8 cellular contexts compared by ENCODE assay signal in the genomic region with DNA sequence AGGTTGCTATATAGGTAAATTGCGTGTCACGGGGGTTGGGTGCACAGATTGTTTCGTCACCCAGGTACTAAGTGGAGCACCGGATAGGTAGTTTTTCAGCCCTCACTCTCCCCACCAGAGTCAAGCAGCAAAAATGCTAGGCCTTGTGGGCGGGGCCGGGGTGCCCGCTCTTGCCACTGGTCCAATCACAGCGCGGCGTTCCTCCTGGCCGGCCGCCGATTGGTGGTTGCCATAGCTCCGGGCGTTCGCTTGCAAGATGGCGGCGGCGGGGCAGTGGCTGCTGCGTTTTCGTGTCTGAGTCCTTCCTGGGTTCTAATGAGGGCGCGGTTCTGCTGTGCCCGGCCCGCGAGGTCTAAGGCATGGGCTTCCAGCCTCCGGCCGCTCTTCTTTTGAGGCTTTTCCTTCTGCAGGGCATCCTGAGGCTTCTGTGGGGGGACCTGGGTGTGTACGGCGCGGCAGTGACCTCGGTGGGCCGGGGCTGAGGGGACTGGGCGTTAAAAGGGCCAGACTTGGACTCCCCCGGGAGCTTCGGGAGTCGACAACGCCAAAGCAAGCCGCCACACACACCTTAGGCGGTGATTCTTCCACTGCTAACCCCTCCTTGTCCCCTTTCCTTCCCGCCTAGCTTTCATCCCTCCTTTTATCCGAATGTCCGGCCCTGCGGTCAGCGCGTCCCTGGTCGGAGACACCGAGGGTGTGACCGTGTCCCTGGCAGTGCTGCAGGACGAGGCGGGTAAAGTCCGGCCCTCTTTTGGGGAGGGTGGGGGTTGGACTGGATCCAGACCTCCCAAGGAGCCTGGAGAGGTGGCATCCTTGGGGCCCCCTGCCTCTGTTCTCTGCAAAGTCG. TPM values are rescaled to one million over a fixed set of nuclear protein-coding genes. Genes with fewer than 3 reads are reported as not detected.
A peak's percentile ranks its signal among the peaks of the same experiment; 100 is the strongest.
DNase-seq lines count a peak whose midpoint lies in the region; ATAC-seq and TF ChIP-seq lines count a peak whose summit lies in the region.

A gene (plus strand): TSS at position 232 of the 847 bp plus-strand sequence. CDS start 128 bp downstream, at position 360.

- peak within 1 kb of the TSS; percentile 74 for H3K4me3 ChIP-seq in NB4 (ENCODE audit: low read depth, low read length)

- DNase-seq in GM04503 (ENCODE audit: low read depth) (peak; percentile 45), NB4 (ENCODE audit: low read depth) (peak; percentile 96), SK-MEL-5 (ENCODE audit: low read depth, low spot score) (peak; percentile 90), globus pallidus (ENCODE audit: low spot score) (peak; percentile 86), nucleus accumbens (lab: John Stamatoyannopoulos, UW) (peak; percentile 38 to 96 (median 86)), superior temporal gyrus (ENCODE audit: extremely low spot score) (peak; percentile 91)
- peak; percentile 95 for DNase-seq in activated naive CD4-positive, alpha-beta T cell treated with anti-CD3 and anti-CD28 coated beads for 36 hours

- no peaks in the 10 kb centered on the region for H3K9me3 Mint-ChIP-seq in activated naive CD4-positive, alpha-beta T cell treated with anti-CD3 and anti-CD28 coated beads for 36 hours

- TF ChIP-seq CTCF in NB4 (IDR thresholded peaks at IDR 0.05; ENCODE audit: low read depth, low read length) = no peak

- no peak for TF ChIP-seq POLR2A in NB4 (IDR thresholded peaks at IDR 0.05; ENCODE audit: extremely low read depth, insufficient read length)

- H3K36me3 Mint-ChIP-seq in activated naive CD4-positive, alpha-beta T cell treated with anti-CD3 and anti-CD28 coated beads for 36 hours (ENCODE audit: low read depth) = no peaks in the 10 kb centered on the region

- CTCF ChIA-PET in activated naive CD4-positive, alpha-beta T cell treated with anti-CD3 and anti-CD28 coated beads for 36 hours (lab: Charles Lee) = no interaction called here

- intact Hi-C loops in activated naive CD4-positive, alpha-beta T cell treated with anti-CD3 and anti-CD28 coated beads for 36 hours (cut with micrococcal nuclease) = loop anchor here (1.0 to 2.0 kb wide), 2 partner anchors 38 to 43 kb away; a partner anchor contains a TSS

- peak within 1 kb of the TSS; percentile 81 for H3K4me3 Mint-ChIP-seq in activated naive CD4-positive, alpha-beta T cell treated with anti-CD3 and anti-CD28 coated beads for 36 hours

- H3K27ac Mint-ChIP-seq in activated naive CD4-positive, alpha-beta T cell treated with anti-CD3 and anti-CD28 coated beads for 36 hours = no peak within 1 kb of the TSS

- peak; percentile 99 for ATAC-seq in HG02571 (IDR thresholded peaks at IDR 0.05; ENCODE audit: unreplicated experiment)

- in situ Hi-C loops in SK-MEL-5 (cut with HindIII; ENCODE audit: low pct_unique_long_range_greater_than_20kb, low sequenced_read_pairs) = no loop called here

- no peaks in the 10 kb centered on the region for H3K27me3 Mint-ChIP-seq in activated naive CD4-positive, alpha-beta T cell treated with anti-CD3 and anti-CD28 coated beads for 36 hours (ENCODE audit: low read depth)

- H3K4me1 Mint-ChIP-seq in activated naive CD4-positive, alpha-beta T cell treated with anti-CD3 and anti-CD28 coated beads for 36 hours (ENCODE audit: low read depth) = peaks cover 17% of the 10 kb centered on the region

RNA-seq across cellular contexts. Expression of the gene that starts here (rescaled TPM):
- total RNA-seq in SK-MEL-5 (2014; rRNA removed; shearing (Covaris generic)) = 9.8 and 11.0 TPM in 2 replicates
- polyA plus RNA-seq in SK-MEL-5 (2015; cell fraction: cytosol; rRNA removed) = 11.8 and 12.5 TPM in 2 replicates
- 7.6 and 9.8 TPM in 2 replicates for polyA plus RNA-seq in SK-MEL-5 (2015; cell fraction: nucleus; rRNA removed)
- 1 to 10 TPM; 3.0 to 3.5 TPM for total RNA-seq in activated naive CD4-positive, alpha-beta T cell treated with anti-CD3 and anti-CD28 coated beads for 36 hours

Comparison
In these comparisons a context has a peak if more than half of its experiments do, and no peak if none do; other contexts are left out.
1. Peak in every context shown above with its lines: DNase-seq, ATAC-seq and H3K4me3 ChIP-seq.
2. DNase-seq: peak in every context shown above with its lines; median percentile 96 in NB4; 95 in activated naive CD4-positive, alpha-beta T cell treated with anti-CD3 and anti-CD28 coated beads for 36 hours; 91 in superior temporal gyrus; 90 in SK-MEL-5; 86 in nucleus accumbens; 86 in globus pallidus; 45 in GM04503.